In genomic region chr11:69013009-69013951, GRCh38 we compare ENCODE assay signal across 8 cellular contexts. TPM values are rescaled to one million over a fixed set of nuclear protein-coding genes. Genes with fewer than 3 reads are reported as not detected.
DNase-seq lines count a peak whose midpoint lies in the region; ATAC-seq, FAIRE-seq and TF ChIP-seq lines count a peak whose summit lies in the region.

Gene MRGPRF, minus strand, starts transcription at chr11:69013246. Its CDS starts 3,345 bp downstream, at chr11:69009901.

- H3K4me2 ChIP-seq in A549, result no peak within 1 kb of the TSS

- POLR2A ChIA-PET in A549 (lab: Yijun Ruan, JAX), result no interaction called here
- POLR2A ChIA-PET in activated CD4-positive, alpha-beta memory T cell treated with anti-CD3 and anti-CD28 coated beads, Interleukin-2, amount 10 ng/mL, durations not matched to agents 7 days and 5 days (lab: Charles Lee), result no interaction called here

- H3K36me3 ChIP-seq in HUES6 (ENCODE audit: control insufficient read depth, insufficient read depth, low read length), result no peaks in the 10 kb centered on the region
- no peaks in the 10 kb centered on the region for H3K36me3 ChIP-seq in ectodermal cell (ENCODE audit: control insufficient read depth, insufficient read depth, low read length)

- H3K4me1 ChIP-seq in A549 (peaks cover 26% of the 10 kb centered on the region), HUES6 (ENCODE audit: control insufficient read depth, insufficient read depth, low read length) (peaks cover 60% of the 10 kb centered on the region), ectodermal cell (ENCODE audit: control insufficient read depth, insufficient read depth, low read length) (peaks cover 42% of the 10 kb centered on the region)

- TF ChIP-seq RAD21 in A549 (conservative IDR thresholded peaks at IDR 0.05 in 1 of 2, IDR thresholded peaks at IDR 0.05 in 1 of 2), result no peak

- 66% methylated on average over 16 of the region's 43 CpGs for WGBS in A549 (ENCODE audit: missing lambda C conversion rate)
- 3% methylated on average over 41 to 43 of the region's 43 CpGs for WGBS in ectodermal cell, 2 experiments

- H3K4me3 Mint-ChIP-seq in activated CD4-positive, alpha-beta memory T cell treated with anti-CD3 and anti-CD28 coated beads, Interleukin-2, amount 10 ng/mL, durations not matched to agents 7 days and 5 days, result no peak within 1 kb of the TSS

- H3K9me3 Mint-ChIP-seq in activated CD4-positive, alpha-beta memory T cell treated with anti-CD3 and anti-CD28 coated beads, Interleukin-2, amount 10 ng/mL, durations not matched to agents 7 days and 5 days, result no peaks in the 10 kb centered on the region

- no peak for FAIRE-seq in A549 (lab: Jason Lieb, UNC)

- H3K9ac ChIP-seq in HUES6 (ENCODE audit: low read length), result peak within 1 kb of the TSS; percentile 70

- H3K27ac ChIP-seq in A549 (no peak within 1 kb of the TSS), HUES6 (ENCODE audit: low read depth, low read length) (peak within 1 kb of the TSS; percentile 22; the same call in 1 of the 2 replicates), ectodermal cell (ENCODE audit: insufficient read depth, low read depth, low read length, poor library complexity, severe bottlenecking) (no peak within 1 kb of the TSS)

- H3K4me1 Mint-ChIP-seq in activated CD4-positive, alpha-beta memory T cell treated with anti-CD3 and anti-CD28 coated beads, Interleukin-2, amount 10 ng/mL, durations not matched to agents 7 days and 5 days, result peaks cover 3% of the 10 kb centered on the region

- TF ChIP-seq POLR2A in A549 (IDR thresholded peaks at IDR 0.05; ENCODE audit: low read length), result no peak

- H3K36me3 Mint-ChIP-seq in activated CD4-positive, alpha-beta memory T cell treated with anti-CD3 and anti-CD28 coated beads, Interleukin-2, amount 10 ng/mL, durations not matched to agents 7 days and 5 days (ENCODE audit: low read depth), result no peaks in the 10 kb centered on the region

- H3K27me3 ChIP-seq in HUES6 (ENCODE audit: control insufficient read depth, insufficient read depth, low read length) (no peaks in the 10 kb centered on the region), ectodermal cell (ENCODE audit: control insufficient read depth, insufficient read depth, low read length, poor library complexity, severe bottlenecking) (peaks cover 16% of the 10 kb centered on the region)

- H3K9me3 ChIP-seq in A549 (no peaks in the 10 kb centered on the region), HUES6 (ENCODE audit: control insufficient read depth, insufficient read depth, low read depth, low read length) (no peaks in the 10 kb centered on the region), ectodermal cell (ENCODE audit: control insufficient read depth, low read length) (no peaks in the 10 kb centered on the region)

- peak; percentile 30 to 40 for DNase-seq in A549 (ENCODE audit: low read depth in 1 of 2, low spot score in 1 of 2)
- DNase-seq in mesenteric fat pad (ENCODE audit: low spot score), result peak; percentile 93
- no peak for DNase-seq in T-helper 1 cell
- no peak for DNase-seq in SK-N-DZ (ENCODE audit: low spot score)
- DNase-seq in NCI-H510A treated with DMSO at 0.1 percent for 48 hours (lab: John Stamatoyannopoulos, UW), result no peak
- no peak for DNase-seq in activated CD4-positive, alpha-beta memory T cell treated with anti-CD3 and anti-CD28 coated beads, Interleukin-2, amount 10 ng/mL, durations not matched to agents 7 days and 5 days

- H3K27me3 Mint-ChIP-seq in activated CD4-positive, alpha-beta memory T cell treated with anti-CD3 and anti-CD28 coated beads, Interleukin-2, amount 10 ng/mL, durations not matched to agents 7 days and 5 days, result peaks cover 23% of the 10 kb centered on the region

- no peak within 1 kb of the TSS for H3K27ac Mint-ChIP-seq in activated CD4-positive, alpha-beta memory T cell treated with anti-CD3 and anti-CD28 coated beads, Interleukin-2, amount 10 ng/mL, durations not matched to agents 7 days and 5 days

- no peak for TF ChIP-seq CTCF in A549 (IDR thresholded peaks at IDR 0.05)

- H3K4me3 ChIP-seq in A549, result no peak within 1 kb of the TSS
- H3K4me3 ChIP-seq in HUES6 (ENCODE audit: low read depth, low read length), result peak within 1 kb of the TSS; percentile 64
- peak within 1 kb of the TSS; percentile 25 for H3K4me3 ChIP-seq in ectodermal cell (ENCODE audit: insufficient read depth, low read depth, low read length)

- TF ChIP-seq EP300 in A549 (IDR thresholded peaks at IDR 0.05), result no peak

- 0 out of 6 replicates have a peak, but pooled peaks of 1 of the 2 experiments have one; percentile 4 for ATAC-seq in A549

- CTCF ChIA-PET in A549 (lab: Yijun Ruan, JAX), result interaction anchor here (1.0 to 2.4 kb wide), 4 partner anchors 12 to 86 kb away, joined by 3 to 11 read pairs (median 3); no protein-coding TSS in a partner anchor
- CTCF ChIA-PET in activated CD4-positive, alpha-beta memory T cell treated with anti-CD3 and anti-CD28 coated beads, Interleukin-2, amount 10 ng/mL, durations not matched to agents 7 days and 5 days (lab: Charles Lee), result no interaction called here

TF ChIP-seq in A549, 52 proteins besides CTCF, POLR2A, EP300 and RAD21:
- TF ChIP-seq FOXS1 (CRISPR knock-in tag; IDR thresholded peaks at IDR 0.05) (no peak), NFE2L2 (conservative IDR thresholded peaks at IDR 0.05; ENCODE audit: low read length) (no peak), JUN (IDR thresholded peaks at IDR 0.05) (no peak), RCOR1 (IDR thresholded peaks at IDR 0.05; ENCODE audit: low read depth, low read length) (no peak), MAZ (IDR thresholded peaks at IDR 0.05; ENCODE audit: borderline replicate concordance, low read depth, low read length) (no peak), GATA3 (IDR thresholded peaks at IDR 0.05; ENCODE audit: borderline replicate concordance) (no peak), TFCP2L1 (CRISPR knock-in tag; IDR thresholded peaks at IDR 0.05) (no peak), ZFP36 (IDR thresholded peaks at IDR 0.05; ENCODE audit: borderline replicate concordance, partially characterized antibody) (no peak), E2F6 (IDR thresholded peaks at IDR 0.05; ENCODE audit: borderline replicate concordance, low read depth) (no peak), HOXB5 (CRISPR knock-in tag; IDR thresholded peaks at IDR 0.05) (no peak), MAFK (IDR thresholded peaks at IDR 0.05; ENCODE audit: partially characterized antibody) (no peak), HMGXB4 (CRISPR knock-in tag; IDR thresholded peaks at IDR 0.05; ENCODE audit: borderline replicate concordance) (no peak), CHD2 (IDR thresholded peaks at IDR 0.05; ENCODE audit: low read length, partially characterized antibody) (no peak), KDM1A (IDR thresholded peaks at IDR 0.05; ENCODE audit: low read depth) (no peak), EHMT2 (IDR thresholded peaks at IDR 0.05; ENCODE audit: low read depth) (no peak), HOXA7 (CRISPR knock-in tag; IDR thresholded peaks at IDR 0.05) (no peak)
TF ChIP-seq in A549: peak in this region for 0.

RNA-seq across cellular contexts. Expression of gene MRGPRF, which starts in this region (rescaled TPM):
- not detected in 2 replicates for polyA plus RNA-seq in A549 (2011; rRNA removed)
- 0.04 and 0.10 TPM in 2 replicates for polyA plus RNA-seq in A549 (2012; cell fraction: cytosol; rRNA removed)
- 0.05 and 0.08 TPM in 2 replicates for polyA plus RNA-seq in A549 (2012; cell fraction: nucleus; rRNA removed)
- 0.04 to 0.08 TPM in 2 of 3 replicates, not detected in the other for polyA plus RNA-seq in A549 (2017; fragmentation: RNase III; extraction: RNeasy Plus Mini Kit Qiagen cat#74134 plus additional on column Dnase treatment)
- not detected in 2 replicates for polyA minus RNA-seq in A549 (2011; rRNA and poly(A)+ RNA removed)
- 8.2 TPM for polyA plus RNA-seq in ectodermal cell (2013, experiment 1 of 4)
- polyA plus RNA-seq in ectodermal cell (2013, experiment 2 of 4), result 8.1 TPM
- polyA plus RNA-seq in ectodermal cell (2013, experiment 3 of 4), result 7.0 TPM
- 6.9 TPM for polyA plus RNA-seq in ectodermal cell (2013, experiment 4 of 4)
- 29.8 TPM for total RNA-seq in mesenteric fat pad
- 0.18 TPM in 1 of 2 replicates, not detected in the other for polyA plus RNA-seq in SK-N-DZ (2014; cell fraction: cytosol; rRNA removed)
- not detected in 2 replicates for polyA plus RNA-seq in SK-N-DZ (2014; cell fraction: nucleus; rRNA removed)
- total RNA-seq in activated CD4-positive, alpha-beta memory T cell treated with anti-CD3 and anti-CD28 coated beads, Interleukin-2, amount 10 ng/mL, durations not matched to agents 7 days and 5 days, result not detected

Comparison
In these comparisons a context has a peak if more than half of its experiments do, and no peak if none do; other contexts are left out.
1. RNA of gene MRGPRF (total RNA-seq): 29.8 TPM in mesenteric fat pad (single experiment); not detected in activated CD4-positive, alpha-beta memory T cell treated with anti-CD3 and anti-CD28 coated beads, Interleukin-2, amount 10 ng/mL, durations not matched to agents 7 days and 5 days; every median in the first group is over 10 times any median in the second.
2. Peak in DNase-seq in A549; RNA of the gene not detected or under 1 TPM.